In the genomic region with DNA sequence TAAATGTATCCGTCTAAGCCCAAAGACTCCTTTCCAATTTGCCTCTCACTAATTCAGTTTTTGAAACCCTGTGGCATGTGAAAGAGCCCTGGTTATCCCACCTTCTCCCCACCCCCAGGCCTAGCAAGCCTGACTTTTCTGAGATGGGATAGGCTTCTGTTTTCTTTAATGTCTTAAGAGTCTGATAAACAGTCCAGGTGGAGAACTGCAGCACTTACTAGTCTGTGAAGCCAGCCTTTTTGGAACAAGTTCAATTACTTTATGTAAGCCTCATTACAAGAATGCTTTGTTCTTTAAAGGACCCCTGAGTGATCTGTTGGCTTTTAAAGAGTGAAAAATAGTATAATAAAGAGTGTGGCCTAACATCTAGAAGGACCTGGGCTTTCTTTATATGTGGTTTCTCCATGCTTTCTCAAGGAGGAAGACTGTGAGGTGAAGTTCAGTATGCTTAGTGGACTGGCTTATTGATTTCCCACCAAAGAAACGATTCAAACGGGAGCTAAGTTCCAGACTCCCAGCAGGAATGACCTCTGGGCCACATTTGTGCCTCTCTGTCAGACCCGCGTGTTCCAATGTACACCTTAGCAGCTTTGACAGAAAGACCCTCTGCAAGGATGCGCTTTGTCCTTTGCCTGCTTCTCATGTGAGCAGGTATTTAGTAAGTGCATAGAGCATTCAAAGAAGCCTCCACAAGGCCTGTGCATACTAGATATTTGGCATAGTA, we compare ENCODE assay signal across 24 cellular contexts.
DNase-seq lines count a peak whose midpoint lies in the region; ATAC-seq, FAIRE-seq and TF ChIP-seq lines count a peak whose summit lies in the region.
"Had no signal": no experiment of that assay in that cellular context is flagged by ENCODE, and none has a peak within 500 bp of the region (broad histone marks: within the 10 kb centered on the region; RNA-seq: fewer than 3 reads in every experiment).

No MANE protein-coding gene starts in this region.

- no peak for TF ChIP-seq POLR2A in spleen (IDR thresholded peaks at IDR 0.05)

- CTCF ChIA-PET in activated CD8-positive, alpha-beta T cell treated with anti-CD3 and anti-CD28 coated beads, Interleukin-2, amount 10 ng/mL, durations not matched to agents 7 days and 5 days (lab: Charles Lee), result no interaction called here

- peaks cover 17% of the 10 kb centered on the region for H3K4me1 Mint-ChIP-seq in activated CD8-positive, alpha-beta T cell treated with anti-CD3 and anti-CD28 coated beads, Interleukin-2, amount 10 ng/mL, durations not matched to agents 7 days and 5 days (ENCODE audit: low read depth)

- POLR2A ChIA-PET in activated CD8-positive, alpha-beta T cell treated with anti-CD3 and anti-CD28 coated beads, Interleukin-2, amount 10 ng/mL, durations not matched to agents 7 days and 5 days (lab: Charles Lee), result no interaction called here

- no peak for FAIRE-seq in urothelium cell line (lab: Jason Lieb, UNC)
- FAIRE-seq: GM12878 had no signal

- H3K9me3 ChIP-seq in lower lobe of right lung, result no peaks in the 10 kb centered on the region
- H3K9me3 ChIP-seq in spleen, result no peaks in the 10 kb centered on the region
- H3K9me3 ChIP-seq: BLaER1 had no signal

- intact Hi-C loops in lower lobe of right lung (cut with DNase I), result no loop called here
- intact Hi-C loops in spleen (cut with DNase I; ENCODE audit: low total_unique reads), result no loop called here

- no peak overlapping the region for H3K4me3 Mint-ChIP-seq in activated CD8-positive, alpha-beta T cell treated with anti-CD3 and anti-CD28 coated beads, Interleukin-2, amount 10 ng/mL, durations not matched to agents 7 days and 5 days
- H3K4me3 Mint-ChIP-seq: activated naive CD4-positive, alpha-beta T cell treated with anti-CD3 and anti-CD28 coated beads, Interleukin-2, amount 10 ng/mL, durations not matched to agents 7 days and 5 days; activated T-helper 1 cell treated with anti-CD3 and anti-CD28 coated beads, Interleukin-12 subunit alpha, Interleukin-12 subunit beta, Interleukin-2, Interleukin-4 antibody, amounts not matched to agents 30 ng/mL and 10 ng/mL and 1 ng/mL, durations not matched to agents 14 hours and 24 hours and 36 hours; T-helper 2 cell treated with Interferon-gamma antibody and Interleukin-4, amounts not matched to agents 5 μg/mL and 100 μg/mL, for 36 hours had no signal

- DNase-seq in DMS79 (lab: John Stamatoyannopoulos, UW) (peak; percentile 85), SK-N-DZ (ENCODE audit: low spot score) (peak; percentile 20), lower lobe of right lung (no peak), spleen (no peak), dermis blood vessel endothelial cell (no peak), T1000 (lab: John Stamatoyannopoulos, UW) (no peak), urothelium cell line (ENCODE audit: low spot score) (no peak)
- DNase-seq in activated CD8-positive, alpha-beta T cell treated with anti-CD3 and anti-CD28 coated beads, Interleukin-2, amount 10 ng/mL, durations not matched to agents 7 days and 5 days, result no peak
- DNase-seq: activated CD4-positive, alpha-beta T cell treated with anti-CD3 and anti-CD28 coated beads for 48 hours; activated naive CD4-positive, alpha-beta T cell treated with anti-CD3 and anti-CD28 coated beads, Interleukin-2, amount 10 ng/mL, durations not matched to agents 7 days and 5 days; anterior cingulate cortex; cerebellar nuclear complex; COR-L47; DND-41; H7; MV-4-11; NCI-H526 treated with DMSO at 0.1 percent for 48 hours; substantia nigra had no signal

- no peaks in the 10 kb centered on the region for H3K27me3 ChIP-seq in lower lobe of right lung (ENCODE audit: low read depth)
- H3K27me3 ChIP-seq in spleen (replicated peaks in 1 of 7), result no peaks in the 10 kb centered on the region
- H3K27me3 ChIP-seq: BLaER1 had no signal

- 91 to 97% (median 91%) methylated on average over 6 of the region's 6 CpGs for WGBS in spleen, 5 donors

- H3K27ac Mint-ChIP-seq in activated CD8-positive, alpha-beta T cell treated with anti-CD3 and anti-CD28 coated beads, Interleukin-2, amount 10 ng/mL, durations not matched to agents 7 days and 5 days, result no peak overlapping the region
- H3K27ac Mint-ChIP-seq: activated naive CD4-positive, alpha-beta T cell treated with anti-CD3 and anti-CD28 coated beads, Interleukin-2, amount 10 ng/mL, durations not matched to agents 7 days and 5 days; activated T-helper 1 cell treated with anti-CD3 and anti-CD28 coated beads, Interleukin-12 subunit alpha, Interleukin-12 subunit beta, Interleukin-2, Interleukin-4 antibody, amounts not matched to agents 30 ng/mL and 10 ng/mL and 1 ng/mL, durations not matched to agents 14 hours and 24 hours and 36 hours; progenitor cell of endocrine pancreas; T-helper 2 cell treated with Interferon-gamma antibody and Interleukin-4, amounts not matched to agents 5 μg/mL and 100 μg/mL, for 36 hours had no signal

- H3K4me1 ChIP-seq in lower lobe of right lung (peaks cover 43% of the 10 kb centered on the region), spleen (peaks cover 9 to 39% (median 21%) of the 10 kb centered on the region in 6 donors)

- no peak overlapping the region for H3K4me3 ChIP-seq in lower lobe of right lung
- no peak overlapping the region for H3K4me3 ChIP-seq in spleen
- H3K4me3 ChIP-seq: BLaER1, GM12878 had no signal

- no peaks in the 10 kb centered on the region for H3K36me3 Mint-ChIP-seq in activated CD8-positive, alpha-beta T cell treated with anti-CD3 and anti-CD28 coated beads, Interleukin-2, amount 10 ng/mL, durations not matched to agents 7 days and 5 days (ENCODE audit: low read depth)

- H3K9me3 Mint-ChIP-seq in activated CD8-positive, alpha-beta T cell treated with anti-CD3 and anti-CD28 coated beads, Interleukin-2, amount 10 ng/mL, durations not matched to agents 7 days and 5 days (ENCODE audit: insufficient read depth), result no peaks in the 10 kb centered on the region
- H3K9me3 Mint-ChIP-seq: activated naive CD4-positive, alpha-beta T cell treated with anti-CD3 and anti-CD28 coated beads, Interleukin-2, amount 10 ng/mL, durations not matched to agents 7 days and 5 days; activated T-helper 1 cell treated with anti-CD3 and anti-CD28 coated beads, Interleukin-12 subunit alpha, Interleukin-12 subunit beta, Interleukin-2, Interleukin-4 antibody, amounts not matched to agents 30 ng/mL and 10 ng/mL and 1 ng/mL, durations not matched to agents 14 hours and 24 hours and 36 hours; T-helper 2 cell treated with Interferon-gamma antibody and Interleukin-4, amounts not matched to agents 5 μg/mL and 100 μg/mL, for 36 hours had no signal

- H3K27ac ChIP-seq in lower lobe of right lung (peak overlapping the region; percentile 37), spleen (peak overlapping the region in 5 of 8 donors; percentile 10 to 64 (median 31))
- H3K27ac ChIP-seq: BLaER1, VCaP had no signal

- H3K36me3 ChIP-seq in lower lobe of right lung (no peaks in the 10 kb centered on the region), spleen (peaks cover 0 to 2% (median 0%) of the 10 kb centered on the region in 6 donors)

- no peak for TF ChIP-seq CTCF in lower lobe of right lung (IDR thresholded peaks at IDR 0.05)
- TF ChIP-seq CTCF in spleen (IDR thresholded peaks at IDR 0.05 in 8 of 11, conservative IDR thresholded peaks at IDR 0.05 in 3 of 11), result no peak

- H3K27me3 Mint-ChIP-seq in activated CD8-positive, alpha-beta T cell treated with anti-CD3 and anti-CD28 coated beads, Interleukin-2, amount 10 ng/mL, durations not matched to agents 7 days and 5 days (ENCODE audit: low read depth), result no peaks in the 10 kb centered on the region
- H3K27me3 Mint-ChIP-seq: activated naive CD4-positive, alpha-beta T cell treated with anti-CD3 and anti-CD28 coated beads, Interleukin-2, amount 10 ng/mL, durations not matched to agents 7 days and 5 days; progenitor cell of endocrine pancreas had no signal

- ATAC-seq in lower lobe of right lung, result peak; percentile 66 to 71
- ATAC-seq in activated CD8-positive, alpha-beta T cell treated with anti-CD3 and anti-CD28 coated beads, Interleukin-2, amount 10 ng/mL, durations not matched to agents 7 days and 5 days, result no peak
- ATAC-seq: GM12878 had no signal

Comparison
In these comparisons a context has a peak if more than half of its experiments do, and no peak if none do; other contexts are left out.
1. DNase-seq: peak in DMS79 (single experiment) and SK-N-DZ (single experiment); none in lower lobe of right lung (single experiment), spleen (single experiment), activated CD8-positive, alpha-beta T cell treated with anti-CD3 and anti-CD28 coated beads, Interleukin-2, amount 10 ng/mL, durations not matched to agents 7 days and 5 days (single experiment), dermis blood vessel endothelial cell (single experiment), T1000 (single experiment) and urothelium cell line (single experiment).